ENCODE assay signal across 14 cellular contexts in the genomic region with DNA sequence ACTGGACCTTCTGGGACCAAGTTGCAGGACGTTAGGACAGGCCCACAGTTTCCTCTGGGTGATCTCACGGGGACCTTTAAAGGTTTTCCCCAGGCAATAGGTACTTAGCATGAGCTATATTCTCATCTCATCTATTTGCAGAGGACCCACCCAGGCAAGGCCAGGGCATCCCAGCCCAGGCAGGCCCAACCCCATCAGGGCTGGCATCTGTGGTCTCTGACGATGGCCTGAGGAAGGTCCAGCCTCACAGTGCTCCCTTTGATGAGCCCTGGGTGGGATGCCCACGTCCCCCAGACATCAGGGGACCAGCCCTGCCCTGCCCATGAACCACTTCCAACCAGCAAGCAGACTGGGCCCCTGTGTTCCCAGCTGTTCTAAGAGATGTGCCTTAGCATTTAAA.
"Had no signal": no experiment of that assay in that cellular context is flagged by ENCODE, and none has a peak within 500 bp of the region (broad histone marks: within the 10 kb centered on the region; RNA-seq: fewer than 3 reads in every experiment).

No MANE protein-coding gene starts in this region.

- H3K9me3 Mint-ChIP-seq: activated naive CD4-positive, alpha-beta T cell treated with anti-CD3 and anti-CD28 coated beads, Interleukin-2, amount 50 U/mL, for 72 hours; activated T-helper 2 cell treated with anti-CD3 and anti-CD28 coated beads, Interferon-gamma antibody, Interleukin-2, Interleukin-4, amounts not matched to agents 10 μg/mL and 5 μg/mL and 100 μg/mL, durations not matched to agents 14 hours and 24 hours and 36 hours; neural crest cell had no signal

- FAIRE-seq: TTC549 had no signal

- H3K4me1 ChIP-seq: foreskin keratinocyte, right atrium auricular region had no signal

- H3K36me3 Mint-ChIP-seq: activated naive CD4-positive, alpha-beta T cell treated with anti-CD3 and anti-CD28 coated beads, Interleukin-2, amount 50 U/mL, for 72 hours had no signal

- H3K27ac Mint-ChIP-seq: activated T-helper 2 cell treated with anti-CD3 and anti-CD28 coated beads, Interferon-gamma antibody, Interleukin-2, Interleukin-4, amounts not matched to agents 10 μg/mL and 5 μg/mL and 100 μg/mL, durations not matched to agents 14 hours and 24 hours and 36 hours; T-helper 17 cell had no signal

- ATAC-seq: activated CD4-positive, CD25-positive, alpha-beta regulatory T cell treated with anti-CD3 and anti-CD28 coated beads, Interleukin-2, amount 50 U/mL, for 24 hours; activated naive CD4-positive, alpha-beta T cell treated with anti-CD3 and anti-CD28 coated beads, Interleukin-2, amount 50 U/mL, for 72 hours; esophagus mucosa; left colon; T-helper 17 cell had no signal

- DNase-seq: cerebellar nuclear complex; left colon; stimulated activated CD4-positive, alpha-beta T cell treated with anti-CD3 and anti-CD28 coated beads, Interleukin-2, amount 100 ng/mL, for 24 hours; stimulated activated naive CD4-positive, alpha-beta T cell; T-helper 17 cell; upper lobe of left lung had no signal

- H3K9me3 ChIP-seq: right atrium auricular region, upper lobe of left lung had no signal

- H3K4me3 Mint-ChIP-seq: neural crest cell, T-helper 17 cell had no signal

- H3K27me3 ChIP-seq: foreskin keratinocyte, right atrium auricular region, upper lobe of left lung had no signal

- H3K27ac ChIP-seq: foreskin keratinocyte, right atrium auricular region, upper lobe of left lung had no signal

- H3K4me3 ChIP-seq: right atrium auricular region, upper lobe of left lung had no signal

- H3K4me1 Mint-ChIP-seq: T-helper 17 cell had no signal

- H3K36me3 ChIP-seq: right atrium auricular region, upper lobe of left lung had no signal
